8 cellular contexts compared by ENCODE assay signal in the genomic region with DNA sequence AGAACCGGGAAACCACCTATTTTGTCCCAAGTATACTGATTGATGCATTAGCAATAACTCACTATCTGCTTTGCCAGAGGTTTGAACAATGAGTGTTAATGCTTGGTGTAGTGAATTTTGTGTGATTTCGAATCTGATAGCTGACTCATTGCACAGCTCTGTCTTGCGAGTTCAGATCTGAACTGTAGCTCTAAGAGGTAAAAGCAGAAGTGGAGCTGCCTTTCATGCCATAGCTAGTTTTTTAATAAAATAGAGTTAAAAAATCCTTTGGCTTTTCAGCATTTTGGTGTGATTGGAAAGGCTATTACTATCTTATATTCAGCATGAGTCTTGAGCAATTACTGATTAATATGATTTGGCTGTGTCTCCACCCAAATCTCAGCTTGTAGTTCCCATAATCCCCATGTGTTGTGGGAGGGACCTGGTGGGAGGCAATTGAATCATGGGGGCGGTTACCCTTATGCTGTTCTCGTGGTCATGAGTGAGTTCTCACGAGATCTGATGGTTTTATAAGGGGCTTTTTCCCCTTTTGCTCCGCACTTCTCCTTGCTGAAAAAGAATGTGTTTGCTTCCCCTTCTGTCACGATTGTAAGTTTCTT. TPM values are rescaled to one million over a fixed set of nuclear protein-coding genes. Genes with fewer than 3 reads are reported as not detected.
DNase-seq lines count a peak whose midpoint lies in the region; ATAC-seq and TF ChIP-seq lines count a peak whose summit lies in the region.

No MANE protein-coding gene starts in this region.

- DNase-seq in left lung (no peak), NCI-H1048 (lab: John Stamatoyannopoulos, UW) (no peak), islet precursor cell (no peak)
- no peak for DNase-seq in stimulated activated naive CD4-positive, alpha-beta T cell treated with Interleukin-2 at 50 U/mL for 16 hours (lab: John Stamatoyannopoulos, UW)

- H3K27me3 ChIP-seq in OCI-LY3 (ENCODE audit: low read depth, low read length) (no peaks in the 10 kb centered on the region), left lung (no peaks in the 10 kb centered on the region)

- intact Hi-C loops in left lung (cut with DNase I), result no loop called here

- H3K79me2 ChIP-seq in OCI-LY3 (ENCODE audit: low read length), result peaks cover 50% of the 10 kb centered on the region

- H3K4me3 ChIP-seq in OCI-LY3 (ENCODE audit: low read length) (peak overlapping the region; percentile 40), left lung (no peak overlapping the region)

- peak overlapping the region; percentile 65 for H3K4me2 ChIP-seq in OCI-LY3 (ENCODE audit: low read length)

- TF ChIP-seq CTCF in OCI-LY3 (IDR thresholded peaks at IDR 0.05; ENCODE audit: low read depth, low read length), result no peak
- no peak for TF ChIP-seq CTCF in left lung (IDR thresholded peaks at IDR 0.05)

- peak overlapping the region; percentile 73 for H3K27ac ChIP-seq in OCI-LY3 (ENCODE audit: low read length)
- peak overlapping the region in 1 of 2 donors; percentile 66 for H3K27ac ChIP-seq in left lung

- 0 out of 2 replicates have a peak overlapping the region, but pooled peaks have one; percentile 24 for H3K9ac ChIP-seq in OCI-LY3 (ENCODE audit: low read length)

- H3K9me3 ChIP-seq in OCI-LY3 (ENCODE audit: insufficient read depth, low read length), result no peaks in the 10 kb centered on the region
- H3K9me3 ChIP-seq in left lung, result no peaks in the 10 kb centered on the region

- peak; percentile 91 for ATAC-seq in GM18520 (IDR thresholded peaks at IDR 0.05; ENCODE audit: unreplicated experiment)
- ATAC-seq in HG02642 (IDR thresholded peaks at IDR 0.05; ENCODE audit: poor library complexity, unreplicated experiment), result peak; percentile 84
- ATAC-seq in left lung, result peak; percentile 13
- no peak for ATAC-seq in HG02970 (IDR thresholded peaks at IDR 0.05; ENCODE audit: low FRiP score, unreplicated experiment)

- peaks cover 11% of the 10 kb centered on the region for H3K36me3 ChIP-seq in OCI-LY3 (replicated peaks; ENCODE audit: low read depth, low read length)
- H3K36me3 ChIP-seq in left lung, result peaks cover 0 to 9% of the 10 kb centered on the region in 2 donors

- H2AFZ ChIP-seq in OCI-LY3 (ENCODE audit: low read depth, low read length), result no peak overlapping the region

- H3K4me1 ChIP-seq in OCI-LY3 (ENCODE audit: low read length) (peaks cover 21% of the 10 kb centered on the region), left lung (peaks cover 31 to 63% of the 10 kb centered on the region in 2 donors)

- H4K20me1 ChIP-seq in OCI-LY3 (ENCODE audit: insufficient read depth, low read length), result no peaks in the 10 kb centered on the region

RNA-seq across cellular contexts. Expression of gene IGF2R, which starts 21.1 kb away (rescaled TPM):
- 100 to 1,000 TPM; 141 to 153 TPM for total RNA-seq in left lung
